ENCODE assay signal across 1 cellular context in the genomic region with DNA sequence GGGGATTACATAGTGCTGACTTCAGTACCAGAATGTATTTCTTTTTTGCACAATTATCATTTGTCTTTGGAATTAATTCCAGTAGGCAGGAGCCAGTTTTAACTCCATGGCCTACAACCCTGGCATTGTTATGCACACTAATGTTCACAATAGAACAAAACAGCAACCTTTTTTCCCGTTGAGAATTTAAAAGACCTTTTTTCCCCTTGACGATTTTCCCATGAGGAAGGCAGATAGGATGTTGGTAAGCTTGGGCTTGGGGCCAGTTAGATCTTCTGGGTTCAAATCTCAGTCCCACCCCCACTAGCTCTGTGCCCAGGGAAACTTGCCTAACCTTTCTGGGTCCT.
TF ChIP-seq lines count a peak whose summit lies in the region.

No MANE protein-coding gene starts in this region.

TF ChIP-seq in K562, 482 proteins besides CTCF, POLR2A, EP300 and RAD21:
- TF ChIP-seq, protein P1, sequence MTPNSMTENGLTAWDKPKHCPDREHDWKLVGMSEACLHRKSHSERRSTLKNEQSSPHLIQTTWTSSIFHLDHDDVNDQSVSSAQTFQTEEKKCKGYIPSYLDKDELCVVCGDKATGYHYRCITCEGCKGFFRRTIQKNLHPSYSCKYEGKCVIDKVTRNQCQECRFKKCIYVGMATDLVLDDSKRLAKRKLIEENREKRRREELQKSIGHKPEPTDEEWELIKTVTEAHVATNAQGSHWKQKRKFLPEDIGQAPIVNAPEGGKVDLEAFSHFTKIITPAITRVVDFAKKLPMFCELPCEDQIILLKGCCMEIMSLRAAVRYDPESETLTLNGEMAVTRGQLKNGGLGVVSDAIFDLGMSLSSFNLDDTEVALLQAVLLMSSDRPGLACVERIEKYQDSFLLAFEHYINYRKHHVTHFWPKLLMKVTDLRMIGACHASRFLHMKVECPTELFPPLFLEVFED (CRISPR knock-in tag; conservative IDR thresholded peaks at IDR 0.05), result no peak
- TF ChIP-seq CCNT2 (IDR thresholded peaks at IDR 0.05; ENCODE audit: borderline replicate concordance, extremely low read depth, insufficient read length, low read depth, low read length) (no peak), TCF7 (IDR thresholded peaks at IDR 0.05; ENCODE audit: borderline replicate concordance) (no peak), EGR1 (conservative IDR thresholded peaks at IDR 0.05) (no peak), PHB (CRISPR knock-in tag; IDR thresholded peaks at IDR 0.05) (no peak)
- TF ChIP-seq, protein P2, sequence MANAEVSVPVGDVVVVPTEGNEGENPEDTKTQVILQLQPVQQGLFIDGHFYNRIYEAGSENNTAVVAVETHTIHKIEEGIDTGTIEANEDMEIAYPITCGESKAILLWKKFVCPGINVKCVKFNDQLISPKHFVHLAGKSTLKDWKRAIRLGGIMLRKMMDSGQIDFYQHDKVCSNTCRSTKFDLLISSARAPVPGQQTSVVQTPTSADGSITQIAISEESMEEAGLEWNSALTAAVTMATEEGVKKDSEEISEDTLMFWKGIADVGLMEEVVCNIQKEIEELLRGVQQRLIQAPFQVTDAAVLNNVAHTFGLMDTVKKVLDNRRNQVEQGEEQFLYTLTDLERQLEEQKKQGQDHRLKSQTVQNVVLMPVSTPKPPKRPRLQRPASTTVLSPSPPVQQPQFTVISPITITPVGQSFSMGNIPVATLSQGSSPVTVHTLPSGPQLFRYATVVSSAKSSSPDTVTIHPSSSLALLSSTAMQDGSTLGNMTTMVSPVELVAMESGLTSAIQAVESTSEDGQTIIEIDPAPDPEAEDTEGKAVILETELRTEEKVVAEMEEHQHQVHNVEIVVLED (CRISPR knock-in tag; IDR thresholded peaks at IDR 0.05), result no peak
- TF ChIP-seq, protein P3, sequence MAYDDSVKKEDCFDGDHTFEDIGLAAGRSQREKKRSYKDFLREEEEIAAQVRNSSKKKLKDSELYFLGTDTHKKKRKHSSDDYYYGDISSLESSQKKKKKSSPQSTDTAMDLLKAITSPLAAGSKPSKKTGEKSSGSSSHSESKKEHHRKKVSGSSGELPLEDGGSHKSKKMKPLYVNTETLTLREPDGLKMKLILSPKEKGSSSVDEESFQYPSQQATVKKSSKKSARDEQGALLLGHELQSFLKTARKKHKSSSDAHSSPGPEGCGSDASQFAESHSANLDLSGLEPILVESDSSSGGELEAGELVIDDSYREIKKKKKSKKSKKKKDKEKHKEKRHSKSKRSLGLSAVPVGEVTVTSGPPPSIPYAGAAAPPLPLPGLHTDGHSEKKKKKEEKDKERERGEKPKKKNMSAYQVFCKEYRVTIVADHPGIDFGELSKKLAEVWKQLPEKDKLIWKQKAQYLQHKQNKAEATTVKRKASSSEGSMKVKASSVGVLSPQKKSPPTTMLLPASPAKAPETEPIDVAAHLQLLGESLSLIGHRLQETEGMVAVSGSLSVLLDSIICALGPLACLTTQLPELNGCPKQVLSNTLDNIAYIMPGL (CRISPR knock-in tag; IDR thresholded peaks at IDR 0.05), result no peak
